In the genomic region with DNA sequence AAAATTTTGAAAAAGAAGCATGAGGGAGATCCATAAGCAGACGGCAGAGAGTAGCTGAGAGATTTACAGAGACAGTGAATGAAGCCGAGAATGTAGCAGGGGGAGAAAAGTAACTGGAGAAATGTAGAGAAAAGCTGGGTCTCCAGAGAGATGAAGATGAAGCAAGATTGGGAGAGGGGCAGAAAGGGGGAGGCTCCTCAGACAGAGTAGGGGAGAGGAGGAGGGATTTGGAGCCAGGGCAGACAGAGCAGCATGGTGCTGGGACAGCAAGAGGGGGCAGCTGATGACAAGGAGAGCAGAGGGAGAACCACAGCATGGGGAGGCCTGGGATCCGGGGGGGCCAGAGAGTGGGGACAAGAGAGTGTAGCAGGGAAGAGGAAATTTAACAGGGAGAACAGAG, we compare ENCODE assay signal across 10 cellular contexts. TPM values are rescaled to one million over a fixed set of nuclear protein-coding genes. Genes with fewer than 3 reads are reported as not detected.
DNase-seq lines count a peak whose midpoint lies in the region; ATAC-seq, FAIRE-seq and TF ChIP-seq lines count a peak whose summit lies in the region.
"Had no signal": no experiment of that assay in that cellular context is flagged by ENCODE, and none has a peak within 500 bp of the region (broad histone marks: within the 10 kb centered on the region; RNA-seq: fewer than 3 reads in every experiment).

No MANE protein-coding gene starts in this region.

- peaks cover 10% of the 10 kb centered on the region for H3K36me3 Mint-ChIP-seq in T-helper 1 cell treated with Interleukin-12 subunit alpha and Interleukin-12 subunit beta and Interleukin-4 antibody, amounts not matched to agents 30 μg/mL and 1 μg/mL, for 36 hours (ENCODE audit: low read depth)
- peaks cover 47 to 57% of the 10 kb centered on the region in 2 donors for H3K36me3 Mint-ChIP-seq in activated naive CD4-positive, alpha-beta T cell treated with anti-CD3 and anti-CD28 coated beads, Interleukin-2, amount 50 U/mL, for 72 hours

- peaks cover 4 to 16% of the 10 kb centered on the region in 2 donors for H3K9me3 ChIP-seq in kidney (ENCODE audit: control insufficient read depth in 1 of 2, low read length in 2 of 2)
- peaks cover 9 to 42% (median 28%) of the 10 kb centered on the region in 5 donors for H3K9me3 ChIP-seq in subcutaneous abdominal adipose tissue (ENCODE audit: control insufficient read depth in 5 of 5, low read length in 5 of 5)

- no peaks in the 10 kb centered on the region for H3K27me3 Mint-ChIP-seq in T-helper 1 cell treated with Interleukin-12 subunit alpha and Interleukin-12 subunit beta and Interleukin-4 antibody, amounts not matched to agents 30 μg/mL and 1 μg/mL, for 36 hours (ENCODE audit: low read depth)

- H3K27me3 ChIP-seq in subcutaneous abdominal adipose tissue (ENCODE audit: control insufficient read depth in 5 of 5, insufficient read depth in 4 of 5, low read length in 5 of 5) = no peaks in the 10 kb centered on the region

- H3K4me1 ChIP-seq in kidney (ENCODE audit: control insufficient read depth in 1 of 2, insufficient read depth in 1 of 2, low read depth in 1 of 2, low read length in 2 of 2) (peaks cover 0 to 2% of the 10 kb centered on the region in 2 donors), subcutaneous abdominal adipose tissue (ENCODE audit: control insufficient read depth in 5 of 5, insufficient read depth in 5 of 5, low read length in 5 of 5) (peaks cover 0 to 15% (median 10%) of the 10 kb centered on the region in 5 donors)

- no peak overlapping the region for H3K27ac ChIP-seq in kidney (ENCODE audit: low read depth in 2 of 2, low read length in 2 of 2)
- peak overlapping the region; percentile 57 for H3K27ac ChIP-seq in subcutaneous abdominal adipose tissue (ENCODE audit: low read depth, low read length)

- peak overlapping the region; percentile 85 to 86 for H3K9ac ChIP-seq in kidney (ENCODE audit: low read length in 2 of 2)
- peak overlapping the region in 4 of 5 donors; percentile 88 to 92 (median 89) for H3K9ac ChIP-seq in subcutaneous abdominal adipose tissue (ENCODE audit: low read length in 5 of 5)

- intact Hi-C loops in kidney (cut with DNase I) = no loop called here

- H3K4me1 Mint-ChIP-seq in T-helper 1 cell treated with Interleukin-12 subunit alpha and Interleukin-12 subunit beta and Interleukin-4 antibody, amounts not matched to agents 30 μg/mL and 1 μg/mL, for 36 hours (ENCODE audit: low read depth) = peaks cover 10% of the 10 kb centered on the region

- peak overlapping the region; percentile 87 for H3K4me3 Mint-ChIP-seq in T-helper 1 cell treated with Interleukin-12 subunit alpha and Interleukin-12 subunit beta and Interleukin-4 antibody, amounts not matched to agents 30 μg/mL and 1 μg/mL, for 36 hours

- H3K36me3 ChIP-seq in kidney (ENCODE audit: control insufficient read depth in 1 of 2, insufficient read depth in 2 of 2, low read length in 2 of 2) (peaks cover 0 to 4% of the 10 kb centered on the region in 2 donors), subcutaneous abdominal adipose tissue (ENCODE audit: control insufficient read depth in 5 of 5, insufficient read depth in 5 of 5, low read length in 5 of 5) (no peaks in the 10 kb centered on the region)

- no peak for TF ChIP-seq POLR2A in GM12892 (IDR thresholded peaks at IDR 0.05; ENCODE audit: low read depth, low read length)

- FAIRE-seq in kidney (lab: Jason Lieb, UNC) (no peak), GM12892 (lab: Jason Lieb, UNC) (no peak)
- FAIRE-seq: urothelium cell line had no signal

- H3K4me3 ChIP-seq in kidney (ENCODE audit: low read length in 2 of 2) (peak overlapping the region; percentile 86 to 89), subcutaneous abdominal adipose tissue (ENCODE audit: low read depth in 1 of 5, low read length in 5 of 5) (peak overlapping the region; percentile 88 to 95 (median 89))

- TF ChIP-seq CTCF in kidney (IDR thresholded peaks at IDR 0.05; ENCODE audit: borderline replicate concordance, extremely low read depth, insufficient read depth) = no peak

- no peak for DNase-seq in T-helper 1 cell
- DNase-seq in activated naive CD4-positive, alpha-beta T cell treated with anti-CD3 and anti-CD28 coated beads, Interleukin-2, amount 50 U/mL, for 72 hours (ENCODE audit: low spot score in 2 of 2) = no peak
- DNase-seq in kidney = no peak
- no peak for DNase-seq in GOT3 (lab: John Stamatoyannopoulos, UW)
- DNase-seq in COLO829 (ENCODE audit: low spot score) = no peak
- DNase-seq in GM12892 (ENCODE audit: insufficient read length) = no peak
- DNase-seq: KBM-7 had no signal

- peaks cover 63% of the 10 kb centered on the region for H3K9me3 Mint-ChIP-seq in T-helper 1 cell treated with Interleukin-12 subunit alpha and Interleukin-12 subunit beta and Interleukin-4 antibody, amounts not matched to agents 30 μg/mL and 1 μg/mL, for 36 hours
- H3K9me3 Mint-ChIP-seq in activated naive CD4-positive, alpha-beta T cell treated with anti-CD3 and anti-CD28 coated beads, Interleukin-2, amount 50 U/mL, for 72 hours = peaks cover 27 to 42% of the 10 kb centered on the region in 2 donors

- no peak for ATAC-seq in activated naive CD4-positive, alpha-beta T cell treated with anti-CD3 and anti-CD28 coated beads, Interleukin-2, amount 50 U/mL, for 72 hours

- H3K27ac Mint-ChIP-seq in T-helper 1 cell treated with Interleukin-12 subunit alpha and Interleukin-12 subunit beta and Interleukin-4 antibody, amounts not matched to agents 30 μg/mL and 1 μg/mL, for 36 hours = peak overlapping the region; percentile 87
- peak overlapping the region; percentile 94 to 95 for H3K27ac Mint-ChIP-seq in activated naive CD4-positive, alpha-beta T cell treated with anti-CD3 and anti-CD28 coated beads, Interleukin-2, amount 50 U/mL, for 72 hours

RNA-seq across cellular contexts. Expression of gene ZNF610, which starts 0.9 kb away (rescaled TPM):
- total RNA-seq in activated naive CD4-positive, alpha-beta T cell treated with anti-CD3 and anti-CD28 coated beads, Interleukin-2, amount 50 U/mL, for 72 hours = 1 to 10 TPM in 1 of 2 donors, under 1 TPM in 1; 0.58 to 1.1 TPM
- total RNA-seq in kidney = 4.9 TPM
- 4.2 TPM for polyA plus RNA-seq in kidney (ENCODE audit: insufficient read depth, low read depth, low replicate concordance)
- polyA plus RNA-seq in GM12892 (2012; ENCODE audit: missing spikeins) = 1.4 TPM

RNA-seq across cellular contexts. Expression of gene ZNF880, which starts 32.7 kb away (rescaled TPM):
- total RNA-seq in activated naive CD4-positive, alpha-beta T cell treated with anti-CD3 and anti-CD28 coated beads, Interleukin-2, amount 50 U/mL, for 72 hours = 1 to 10 TPM; 8.5 to 9.6 TPM
- 27.2 TPM for total RNA-seq in kidney
- polyA plus RNA-seq in kidney (ENCODE audit: insufficient read depth, low read depth, low replicate concordance) = 10.9 TPM
- polyA plus RNA-seq in GM12892 (2012; ENCODE audit: missing spikeins) = 1.2 TPM

RNA-seq across cellular contexts. Expression of gene ZNF480, which starts 40.0 kb away (rescaled TPM):
- total RNA-seq in activated naive CD4-positive, alpha-beta T cell treated with anti-CD3 and anti-CD28 coated beads, Interleukin-2, amount 50 U/mL, for 72 hours = 1 to 10 TPM; 2.0 to 9.9 TPM
- total RNA-seq in kidney = 13.2 TPM
- polyA plus RNA-seq in kidney (ENCODE audit: insufficient read depth, low read depth, low replicate concordance) = 10.4 TPM
- polyA plus RNA-seq in GM12892 (2012; ENCODE audit: missing spikeins) = 15.4 TPM
